In genomic region chr22:30695871-30696655, GRCh38 we compare ENCODE assay signal across 12 cellular contexts. TPM values are rescaled to one million over a fixed set of nuclear protein-coding genes. Genes with fewer than 3 reads are reported as not detected.
DNase-seq lines count a peak whose midpoint lies in the region; ATAC-seq, FAIRE-seq and TF ChIP-seq lines count a peak whose summit lies in the region.
"Had no signal": no experiment of that assay in that cellular context is flagged by ENCODE, and none has a peak within 500 bp of the region (broad histone marks: within the 10 kb centered on the region; RNA-seq: fewer than 3 reads in every experiment).

No MANE protein-coding gene starts in this region.

- H3K27me3 Mint-ChIP-seq in MCF 10A (ENCODE audit: insufficient read depth, unreplicated experiment) (no peaks in the 10 kb centered on the region), memory B cell (peaks cover 8% of the 10 kb centered on the region), type B pancreatic cell (peaks cover 17% of the 10 kb centered on the region)
- H3K27me3 Mint-ChIP-seq in activated T-helper 1 cell treated with anti-CD3 and anti-CD28 coated beads, Interleukin-12 subunit alpha, Interleukin-12 subunit beta, Interleukin-2, Interleukin-4 antibody, amounts not matched to agents 30 ng/mL and 10 ng/mL and 1 ng/mL, durations not matched to agents 14 hours and 24 hours and 36 hours (ENCODE audit: insufficient read depth) = peaks cover 11% of the 10 kb centered on the region

- H3K4me3 ChIP-seq in breast epithelium = no peak overlapping the region

- no peak overlapping the region for H3K27ac ChIP-seq in breast epithelium

- CTCF ChIA-PET in MCF 10A (lab: Yijun Ruan, JAX) = no interaction called here

- H3K4me1 Mint-ChIP-seq in MCF 10A (ENCODE audit: insufficient read depth, unreplicated experiment) (no peaks in the 10 kb centered on the region), memory B cell (peaks cover 3% of the 10 kb centered on the region), type B pancreatic cell (ENCODE audit: unreplicated experiment) (peaks cover 15% of the 10 kb centered on the region)
- peaks cover 21% of the 10 kb centered on the region for H3K4me1 Mint-ChIP-seq in activated T-helper 1 cell treated with anti-CD3 and anti-CD28 coated beads, Interleukin-12 subunit alpha, Interleukin-12 subunit beta, Interleukin-2, Interleukin-4 antibody, amounts not matched to agents 30 ng/mL and 10 ng/mL and 1 ng/mL, durations not matched to agents 14 hours and 24 hours and 36 hours (ENCODE audit: low read depth)

- TF ChIP-seq CTCF in MCF 10A (IDR thresholded peaks at IDR 0.05; ENCODE audit: unreplicated experiment) (no peak), breast epithelium (IDR thresholded peaks at IDR 0.05) (no peak), type B pancreatic cell (conservative IDR thresholded peaks at IDR 0.05) (no peak)

- no peaks in the 10 kb centered on the region for H3K27me3 ChIP-seq in breast epithelium
- H3K27me3 ChIP-seq: BE2C had no signal

- FAIRE-seq in GM12892 (lab: Jason Lieb, UNC) = no peak

- ATAC-seq in memory B cell (ENCODE audit: low read depth) = no peak

- DNase-seq in MCF 10A (ENCODE audit: unreplicated experiment) (no peak), breast epithelium (ENCODE audit: low spot score in 2 of 2) (no peak), memory B cell (ENCODE audit: low spot score in 2 of 2) (no peak), type B pancreatic cell (ENCODE audit: extremely low spot score, unreplicated experiment) (no peak), GM12892 (ENCODE audit: insufficient read length) (no peak), NCI-H345 treated with DMSO at 0.1 percent for 48 hours (lab: John Stamatoyannopoulos, UW; ENCODE audit: unreplicated experiment) (no peak), ureter (ENCODE audit: low spot score) (no peak)
- DNase-seq in activated T-helper 1 cell treated with anti-CD3 and anti-CD28 coated beads, Interleukin-12 subunit alpha, Interleukin-12 subunit beta, Interleukin-2, Interleukin-4 antibody, amounts not matched to agents 30 ng/mL and 10 ng/mL and 1 ng/mL, durations not matched to agents 14 hours and 24 hours and 36 hours (ENCODE audit: low spot score) = no peak
- DNase-seq: BE2C, foreskin fibroblast, NCI-H526 treated with DMSO at 0.1 percent for 48 hours, retina had no signal

- H3K27ac Mint-ChIP-seq in MCF 10A (ENCODE audit: low read depth, unreplicated experiment) = no peak overlapping the region
- H3K27ac Mint-ChIP-seq in activated T-helper 1 cell treated with anti-CD3 and anti-CD28 coated beads, Interleukin-12 subunit alpha, Interleukin-12 subunit beta, Interleukin-2, Interleukin-4 antibody, amounts not matched to agents 30 ng/mL and 10 ng/mL and 1 ng/mL, durations not matched to agents 14 hours and 24 hours and 36 hours = peak overlapping the region; percentile 63
- H3K27ac Mint-ChIP-seq in memory B cell = no peak overlapping the region
- peak overlapping the region; percentile 24 for H3K27ac Mint-ChIP-seq in type B pancreatic cell

- no peaks in the 10 kb centered on the region for H3K36me3 ChIP-seq in breast epithelium
- H3K36me3 ChIP-seq: BE2C had no signal

- TF ChIP-seq POLR2A in breast epithelium (IDR thresholded peaks at IDR 0.05) (no peak), GM12892 (IDR thresholded peaks at IDR 0.05; ENCODE audit: low read depth, low read length) (no peak)

- no peaks in the 10 kb centered on the region for H3K9me3 Mint-ChIP-seq in MCF 10A (ENCODE audit: unreplicated experiment)
- H3K9me3 Mint-ChIP-seq in activated T-helper 1 cell treated with anti-CD3 and anti-CD28 coated beads, Interleukin-12 subunit alpha, Interleukin-12 subunit beta, Interleukin-2, Interleukin-4 antibody, amounts not matched to agents 30 ng/mL and 10 ng/mL and 1 ng/mL, durations not matched to agents 14 hours and 24 hours and 36 hours = no peaks in the 10 kb centered on the region
- no peaks in the 10 kb centered on the region for H3K9me3 Mint-ChIP-seq in memory B cell
- no peaks in the 10 kb centered on the region for H3K9me3 Mint-ChIP-seq in type B pancreatic cell

- BruUV-seq in MCF 10A (replicated peaks; lab: Mats Ljungman, UMichigan) = no TSS peak

- no peaks in the 10 kb centered on the region for H3K4me1 ChIP-seq in breast epithelium
- H3K4me1 ChIP-seq: BE2C had no signal

- intact Hi-C loops in MCF 10A (cut with micrococcal nuclease) = no loop called here
- intact Hi-C loops in breast epithelium (cut with DNase I; ENCODE audit: low total_unique reads) = no loop called here
- intact Hi-C loops in activated T-helper 1 cell treated with anti-CD3 and anti-CD28 coated beads, Interleukin-12 subunit alpha, Interleukin-12 subunit beta, Interleukin-2, Interleukin-4 antibody, amounts not matched to agents 30 ng/mL and 10 ng/mL and 1 ng/mL, durations not matched to agents 14 hours and 24 hours and 36 hours (cut with micrococcal nuclease) = no loop called here

- H3K4me3 Mint-ChIP-seq in MCF 10A (ENCODE audit: unreplicated experiment) (peak overlapping the region; percentile 53), memory B cell (peak overlapping the region; percentile 69), type B pancreatic cell (peak overlapping the region; percentile 86)
- H3K4me3 Mint-ChIP-seq in activated T-helper 1 cell treated with anti-CD3 and anti-CD28 coated beads, Interleukin-12 subunit alpha, Interleukin-12 subunit beta, Interleukin-2, Interleukin-4 antibody, amounts not matched to agents 30 ng/mL and 10 ng/mL and 1 ng/mL, durations not matched to agents 14 hours and 24 hours and 36 hours = peak overlapping the region; percentile 80

- H3K36me3 Mint-ChIP-seq in MCF 10A (ENCODE audit: insufficient read depth, unreplicated experiment) (peaks cover 5% of the 10 kb centered on the region), memory B cell (no peaks in the 10 kb centered on the region), type B pancreatic cell (no peaks in the 10 kb centered on the region)
- H3K36me3 Mint-ChIP-seq in activated T-helper 1 cell treated with anti-CD3 and anti-CD28 coated beads, Interleukin-12 subunit alpha, Interleukin-12 subunit beta, Interleukin-2, Interleukin-4 antibody, amounts not matched to agents 30 ng/mL and 10 ng/mL and 1 ng/mL, durations not matched to agents 14 hours and 24 hours and 36 hours (ENCODE audit: low read depth) = no peaks in the 10 kb centered on the region

- H3K9me3 ChIP-seq in breast epithelium = no peaks in the 10 kb centered on the region
- H3K9me3 ChIP-seq: BE2C had no signal

- POLR2A ChIA-PET in MCF 10A (lab: Yijun Ruan, JAX) = no interaction called here

RNA-seq across cellular contexts. Expression of gene OSBP2, which starts 1.4 kb away (rescaled TPM):
- total RNA-seq in MCF 10A (2022) (276 and 338 TPM in 2 replicates), breast epithelium (1 to 10 TPM in 2 of 3 donors, under 1 TPM in 1; 0.96 to 4.6 (median 4.4) TPM), type B pancreatic cell (ENCODE audit: low replicate concordance) (8.1 and 9.5 TPM in 2 replicates), ureter (4.3 TPM)
- total RNA-seq in activated T-helper 1 cell treated with anti-CD3 and anti-CD28 coated beads, Interleukin-12 subunit alpha, Interleukin-12 subunit beta, Interleukin-2, Interleukin-4 antibody, amounts not matched to agents 30 ng/mL and 10 ng/mL and 1 ng/mL, durations not matched to agents 14 hours and 24 hours and 36 hours = 1.6 and 1.9 TPM in 2 replicates
- polyA plus RNA-seq in GM12892 (2012; ENCODE audit: missing spikeins) = 0.11 TPM

RNA-seq across cellular contexts. Expression of gene DUSP18, which starts 28.4 kb away (rescaled TPM):
- total RNA-seq in MCF 10A (2022) (5.6 and 6.5 TPM in 2 replicates), breast epithelium (10 to 100 TPM in 1 of 3 donors, 1 to 10 TPM in 2; 5.9 to 12.0 (median 8.0) TPM), type B pancreatic cell (ENCODE audit: low replicate concordance) (12.4 and 13.8 TPM in 2 replicates), ureter (9.5 TPM)
- 9.6 and 9.8 TPM in 2 replicates for total RNA-seq in activated T-helper 1 cell treated with anti-CD3 and anti-CD28 coated beads, Interleukin-12 subunit alpha, Interleukin-12 subunit beta, Interleukin-2, Interleukin-4 antibody, amounts not matched to agents 30 ng/mL and 10 ng/mL and 1 ng/mL, durations not matched to agents 14 hours and 24 hours and 36 hours
- 3.3 TPM for polyA plus RNA-seq in GM12892 (2012; ENCODE audit: missing spikeins)

Comparison
In these comparisons a context has a peak if more than half of its experiments do, and no peak if none do; other contexts are left out.
1. RNA of gene OSBP2, which starts 1.4 kb away (total RNA-seq): 276 to 338 TPM in MCF 10A; 8.1 to 9.5 TPM in type B pancreatic cell, 0.96 to 4.6 TPM in breast epithelium, 4.3 TPM in ureter (single experiment) and 1.6 to 1.9 TPM in activated T-helper 1 cell treated with anti-CD3 and anti-CD28 coated beads, Interleukin-12 subunit alpha, Interleukin-12 subunit beta, Interleukin-2, Interleukin-4 antibody, amounts not matched to agents 30 ng/mL and 10 ng/mL and 1 ng/mL, durations not matched to agents 14 hours and 24 hours and 36 hours; every median in the first group is over 10 times any median in the second.
2. H3K27ac Mint-ChIP-seq: peak in activated T-helper 1 cell treated with anti-CD3 and anti-CD28 coated beads, Interleukin-12 subunit alpha, Interleukin-12 subunit beta, Interleukin-2, Interleukin-4 antibody, amounts not matched to agents 30 ng/mL and 10 ng/mL and 1 ng/mL, durations not matched to agents 14 hours and 24 hours and 36 hours (single experiment) and type B pancreatic cell (single experiment); none in MCF 10A (single experiment) and memory B cell (single experiment).
3. Peak in every context shown above with its lines, with median percentiles within 50 percentile points of each other: H3K4me3 Mint-ChIP-seq.